In genomic region chr6:130105996-130106704, GRCh38 we compare ENCODE assay signal across 12 cellular contexts.
A peak's percentile ranks its signal among the peaks of the same experiment; 100 is the strongest.
DNase-seq lines count a peak whose midpoint lies in the region; ATAC-seq, FAIRE-seq and TF ChIP-seq lines count a peak whose summit lies in the region.
"Had no signal": no experiment of that assay in that cellular context is flagged by ENCODE, and none has a peak within 500 bp of the region (broad histone marks: within the 10 kb centered on the region; RNA-seq: fewer than 3 reads in every experiment).

No MANE protein-coding gene starts in this region.

- no peak overlapping the region for H3K9ac ChIP-seq in H9 (ENCODE audit: extremely low read depth, insufficient read length, low read length)
- no peak overlapping the region for H3K9ac ChIP-seq in GM12878 (ENCODE audit: control insufficient read depth, insufficient read depth, low read length)
- no peak overlapping the region for H3K9ac ChIP-seq in colonic mucosa (ENCODE audit: low read depth in 2 of 2, low read length in 2 of 2)

- ATAC-seq in GM18868 (IDR thresholded peaks at IDR 0.05; ENCODE audit: unreplicated experiment) (peak; percentile 89), HG03520 (IDR thresholded peaks at IDR 0.05; ENCODE audit: unreplicated experiment) (peak; percentile 93), GM12878 (peak; percentile 94)
- no peak for ATAC-seq in activated CD8-positive, alpha-beta memory T cell treated with anti-CD3 and anti-CD28 coated beads, Interleukin-2, amount 10 ng/mL, durations not matched to agents 7 days and 5 days

- H3K27ac ChIP-seq in H9 (ENCODE audit: insufficient read length, low read depth, low read length) (no peak overlapping the region), GM12878 (ENCODE audit: control insufficient read depth, insufficient read depth) (0 out of 2 replicates have a peak overlapping the region, but pooled peaks have one; percentile 6), colonic mucosa (no peak overlapping the region)
- H3K27ac ChIP-seq: esophagus muscularis mucosa had no signal

- no peaks in the 10 kb centered on the region for H3K23me2 ChIP-seq in H9 (ENCODE audit: insufficient read length, low read depth, low read length, poor library complexity, severe bottlenecking)

- H3K27ac Mint-ChIP-seq in H9 = peak overlapping the region in 2 of 3 experiments; percentile 3 to 30; a peak in 3 of 7 replicates
- H3K27ac Mint-ChIP-seq in activated CD8-positive, alpha-beta memory T cell treated with anti-CD3 and anti-CD28 coated beads, Interleukin-2, amount 10 ng/mL, durations not matched to agents 7 days and 5 days = no peak overlapping the region

- H3K18ac ChIP-seq in H9 (ENCODE audit: insufficient read length, low read depth, low read length) = no peak overlapping the region

- H3K14ac ChIP-seq in H9 (ENCODE audit: insufficient read depth, low read length) = no peak overlapping the region

- H2BK20ac ChIP-seq in H9 (ENCODE audit: low read depth, low read length, poor library complexity, severe bottlenecking) = no peak overlapping the region

- H4K91ac ChIP-seq in H9 (ENCODE audit: insufficient read length, low read depth, low read length) = no peak overlapping the region

- POLR2A ChIA-PET in GM12878 (lab: Charles Lee) = interaction anchor here (0.8 kb wide), 1 partner anchor 9 kb away, joined by 3 read pairs; no protein-coding TSS in a partner anchor

- H2AFZ ChIP-seq in H9 (ENCODE audit: low read length) = no peak overlapping the region
- H2AFZ ChIP-seq in GM12878 (ENCODE audit: control insufficient read depth, low read depth, low read length) = peak overlapping the region; percentile 82

- H3K9me3 Mint-ChIP-seq in H9 = peaks cover 3 to 7% of the 10 kb centered on the region in 2 experiments; a peak in 4 of 5 replicates
- H3K9me3 Mint-ChIP-seq in activated CD8-positive, alpha-beta memory T cell treated with anti-CD3 and anti-CD28 coated beads, Interleukin-2, amount 10 ng/mL, durations not matched to agents 7 days and 5 days (ENCODE audit: low read depth) = no peaks in the 10 kb centered on the region

- peak; percentile 96 for FAIRE-seq in GM12878 (lab: Jason Lieb, UNC)

- H3K27me3 Mint-ChIP-seq in H9 (ENCODE audit: low read depth) = no peaks in the 10 kb centered on the region
- H3K27me3 Mint-ChIP-seq in activated CD8-positive, alpha-beta memory T cell treated with anti-CD3 and anti-CD28 coated beads, Interleukin-2, amount 10 ng/mL, durations not matched to agents 7 days and 5 days = no peaks in the 10 kb centered on the region

- no peak overlapping the region for H2BK5ac ChIP-seq in H9 (ENCODE audit: insufficient read length, low read length)

- H3K56ac ChIP-seq in H9 (ENCODE audit: insufficient read length, low read depth, low read length) = no peak overlapping the region

- RAD21 ChIA-PET in GM12878 (lab: Charles Lee; ENCODE audit: unreplicated experiment) = interaction anchor here (1.1 kb wide), 1 partner anchor 9 kb away, joined by 4 read pairs; no protein-coding TSS in a partner anchor

- WGBS in H9 (ENCODE audit: extremely low coverage, insufficient read length, low lambda C conversion rate) = no CpG with 5 or more reads among the region's 4 CpGs
- 76% methylated on average over 4 of the region's 4 CpGs for WGBS in GM12878 (ENCODE audit: insufficient coverage, insufficient replicate concordance, low lambda C conversion rate, missing lambda C conversion rate)

- no peaks in the 10 kb centered on the region for H3K9me3 ChIP-seq in H9 (ENCODE audit: control insufficient read depth, low read depth, low read length)
- H3K9me3 ChIP-seq in GM12878 (replicated peaks; ENCODE audit: control insufficient read depth, insufficient read depth, low read length) = no peaks in the 10 kb centered on the region
- no peaks in the 10 kb centered on the region for H3K9me3 ChIP-seq in colonic mucosa
- H3K9me3 ChIP-seq: esophagus muscularis mucosa, MG63 had no signal

- DNase-seq in H9 = no peak
- no peak for DNase-seq in GM12878 (ENCODE audit: low read depth, low spot score)
- DNase-seq in SW480 (ENCODE audit: low spot score) = no peak
- DNase-seq in colonic mucosa = no peak
- no peak for DNase-seq in stimulated activated CD4-positive, alpha-beta T cell treated with anti-CD3 and anti-CD28 coated beads, Interleukin-4, amount 100 ng/mL, for 24 hours
- no peak for DNase-seq in activated CD8-positive, alpha-beta memory T cell treated with anti-CD3 and anti-CD28 coated beads, Interleukin-2, amount 10 ng/mL, durations not matched to agents 7 days and 5 days
- DNase-seq: aorta, MG63, SHP77 had no signal

- no peak for TF ChIP-seq CTCF in H9 (conservative IDR thresholded peaks at IDR 0.05)
- no peak for TF ChIP-seq CTCF in GM12878 (IDR thresholded peaks at IDR 0.05 in 2 of 3, conservative IDR thresholded peaks at IDR 0.05 in 1 of 3; ENCODE audit: control insufficient read depth in 2 of 3, extremely low read depth in 1 of 3, insufficient read depth in 1 of 3, low read depth in 3 of 3, low read length in 3 of 3)
- TF ChIP-seq CTCF in colonic mucosa (IDR thresholded peaks at IDR 0.05) = no peak

- CTCF ChIA-PET in GM12878 (lab: Yijun Ruan, JAX) = interaction anchor here (0.6 to 1.3 kb wide), 3 partner anchors 39 to 919 kb away, joined by 3 read pairs; no protein-coding TSS in a partner anchor
- CTCF ChIA-PET in activated CD8-positive, alpha-beta memory T cell treated with anti-CD3 and anti-CD28 coated beads, Interleukin-2, amount 10 ng/mL, durations not matched to agents 7 days and 5 days (lab: Charles Lee) = no interaction called here

- no TSS peak for BruUV-seq in GM12878 (replicated peaks; lab: Mats Ljungman, UMichigan)

- H3K4ac ChIP-seq in H9 (ENCODE audit: low read depth, low read length) = no peak overlapping the region

- no peak overlapping the region for H2BK15ac ChIP-seq in H9 (ENCODE audit: low read depth, low read length)

- H3K4me2 ChIP-seq in H9 (ENCODE audit: insufficient read depth, insufficient read length, low read length) = no peak overlapping the region
- H3K4me2 ChIP-seq in GM12878 (ENCODE audit: control insufficient read depth, insufficient read depth) = peak overlapping the region; percentile 4

- H2AK5ac ChIP-seq in H9 (ENCODE audit: insufficient read length, low read length) = no peak overlapping the region

- TF ChIP-seq EP300 in GM12878 (IDR thresholded peaks at IDR 0.05; ENCODE audit: borderline replicate concordance in 1 of 2, control insufficient read depth in 1 of 2, low read depth in 2 of 2, low read length in 2 of 2) = no peak

- TF ChIP-seq RAD21 in GM12878 (IDR thresholded peaks at IDR 0.05; ENCODE audit: insufficient read depth, low read depth, low read length) = no peak

- intact Hi-C loops in GM12878 (cut with micrococcal nuclease; ENCODE audit: unreplicated experiment) = no loop called here
- intact Hi-C loops in colonic mucosa (cut with DNase I) = no loop called here

- TF ChIP-seq POLR2A in GM12878 (IDR thresholded peaks at IDR 0.05; ENCODE audit: low read depth, low read length) = no peak

- H3K4me3 ChIP-seq in GM12878 (no peak overlapping the region), colonic mucosa (no peak overlapping the region)
- H3K4me3 ChIP-seq: esophagus muscularis mucosa, MG63 had no signal

- H4K5ac ChIP-seq in H9 (ENCODE audit: insufficient read length, low read depth, low read length) = no peak overlapping the region

- H3K4me1 Mint-ChIP-seq in H9 = no peaks in the 10 kb centered on the region
- no peaks in the 10 kb centered on the region for H3K4me1 Mint-ChIP-seq in activated CD8-positive, alpha-beta memory T cell treated with anti-CD3 and anti-CD28 coated beads, Interleukin-2, amount 10 ng/mL, durations not matched to agents 7 days and 5 days

- H4K20me1 ChIP-seq in H9 (ENCODE audit: control insufficient read depth, insufficient read depth, insufficient read length) = no peaks in the 10 kb centered on the region
- no peaks in the 10 kb centered on the region for H4K20me1 ChIP-seq in GM12878 (ENCODE audit: control insufficient read depth, insufficient read depth)

- no peak overlapping the region for H3K4me3 Mint-ChIP-seq in H9
- H3K4me3 Mint-ChIP-seq in activated CD8-positive, alpha-beta memory T cell treated with anti-CD3 and anti-CD28 coated beads, Interleukin-2, amount 10 ng/mL, durations not matched to agents 7 days and 5 days = no peak overlapping the region

- H3K23ac ChIP-seq in H9 (ENCODE audit: insufficient read length, low read depth, low read length) = no peak overlapping the region

- no peak overlapping the region for H2BK12ac ChIP-seq in H9 (ENCODE audit: insufficient read length, low read depth, low read length)

- no peak overlapping the region for H3T11ph ChIP-seq in H9 (ENCODE audit: low read length)

- H3K36me3 Mint-ChIP-seq in H9 (ENCODE audit: insufficient read depth in 1 of 3, low read depth in 3 of 3) = peaks cover 2 to 10% (median 10%) of the 10 kb centered on the region in 3 experiments; a peak in 6 of 7 replicates
- peaks cover 51% of the 10 kb centered on the region for H3K36me3 Mint-ChIP-seq in activated CD8-positive, alpha-beta memory T cell treated with anti-CD3 and anti-CD28 coated beads, Interleukin-2, amount 10 ng/mL, durations not matched to agents 7 days and 5 days

- SMC1A ChIA-PET in GM12878 (lab: Charles Lee; ENCODE audit: uncharacterized antibody, unreplicated experiment) = interaction anchor here (1.3 to 2.5 kb wide), 4 partner anchors 9 to 59 kb away, joined by 3 to 21 read pairs (median 12); no protein-coding TSS in a partner anchor

- H4K8ac ChIP-seq in H9 (replicated peaks; ENCODE audit: insufficient read length, low read depth, low read length) = no peak overlapping the region

- H3K79me1 ChIP-seq in H9 (ENCODE audit: insufficient read depth, low read depth, low read length, poor library complexity, severe bottlenecking) = no peaks in the 10 kb centered on the region

- H3K27me3 ChIP-seq in H9 (ENCODE audit: insufficient read depth, low read length) = no peaks in the 10 kb centered on the region
- no peaks in the 10 kb centered on the region for H3K27me3 ChIP-seq in GM12878 (replicated peaks in 1 of 2; ENCODE audit: control insufficient read depth in 2 of 2, insufficient read depth in 2 of 2, low read length in 1 of 2)
- H3K27me3 ChIP-seq in colonic mucosa = no peaks in the 10 kb centered on the region
- H3K27me3 ChIP-seq: esophagus muscularis mucosa, MG63 had no signal

- no peak overlapping the region for H2BK120ac ChIP-seq in H9 (ENCODE audit: low read depth, low read length, poor library complexity, severe bottlenecking)

- H3K4me1 ChIP-seq in H9 (ENCODE audit: insufficient read depth, low read length) = no peaks in the 10 kb centered on the region
- peaks cover 9% of the 10 kb centered on the region for H3K4me1 ChIP-seq in GM12878 (ENCODE audit: control insufficient read depth, insufficient read depth, low read length)
- H3K4me1 ChIP-seq in colonic mucosa = no peaks in the 10 kb centered on the region
- H3K4me1 ChIP-seq: esophagus muscularis mucosa had no signal

- H3K36me3 ChIP-seq in GM12878 (ENCODE audit: control insufficient read depth in 2 of 2, insufficient read depth in 2 of 2, low read length in 1 of 2) = no peaks in the 10 kb centered on the region; a peak in 1 of 4 replicates
- no peaks in the 10 kb centered on the region for H3K36me3 ChIP-seq in colonic mucosa
- H3K36me3 ChIP-seq: MG63 had no signal

- in situ Hi-C loops in GM12878 (cut with MboI) = no loop called here

- H3K79me2 ChIP-seq in H9 (ENCODE audit: insufficient read depth, low read length) (no peaks in the 10 kb centered on the region), GM12878 (ENCODE audit: control insufficient read depth, insufficient read depth, low read length) (no peaks in the 10 kb centered on the region)

TF ChIP-seq in GM12878, 131 proteins besides CTCF, POLR2A, EP300 and RAD21 (continues in another document):
- TF ChIP-seq HDGF (IDR thresholded peaks at IDR 0.05) = no peak
